ENCODE assay signal across 10 cellular contexts in the genomic region with DNA sequence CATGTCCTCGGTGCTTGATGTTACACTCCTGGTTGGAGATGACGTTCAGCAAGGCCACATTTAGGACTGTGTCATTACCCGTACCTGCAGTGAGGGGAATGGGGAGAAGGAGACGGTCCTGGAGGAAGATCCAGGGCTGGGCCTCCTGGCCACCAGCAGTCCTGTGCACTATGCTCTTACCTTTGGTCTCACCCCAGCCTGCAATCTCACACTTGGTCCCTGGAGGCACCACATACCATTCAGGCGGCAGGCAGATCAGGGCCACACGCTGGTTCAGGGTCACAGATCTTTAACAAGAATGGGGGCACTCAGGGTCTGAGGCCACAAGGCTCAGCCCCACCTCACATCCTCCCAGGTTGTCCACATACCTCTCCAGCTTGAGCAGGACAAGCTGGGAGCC. TPM values are rescaled to one million over a fixed set of nuclear protein-coding genes. Genes with fewer than 3 reads are reported as not detected.
DNase-seq lines count a peak whose midpoint lies in the region; ATAC-seq, FAIRE-seq and TF ChIP-seq lines count a peak whose summit lies in the region.
"Not testable (repeated sequence)": the region's sequence is repeated elsewhere in the genome, so short reads cannot be mapped to it uniquely, and the experiment has no call there.
"Had no signal": no experiment of that assay in that cellular context is flagged by ENCODE, and none has a peak within 500 bp of the region (broad histone marks: within the 10 kb centered on the region; RNA-seq: fewer than 3 reads in every experiment).

No MANE protein-coding gene starts in this region.

- H3K27me3 ChIP-seq in PC-3 (ENCODE audit: low read length); foreskin keratinocyte: not testable (repeated sequence)

- not testable (repeated sequence) for H3K9ac ChIP-seq in PC-3 (ENCODE audit: low read length)

- H3K4me2 ChIP-seq in A549; PC-3 (ENCODE audit: low read length): not testable (repeated sequence)

- not testable (repeated sequence) for H4K20me1 ChIP-seq in PC-3 (ENCODE audit: low read length)

- H2AFZ ChIP-seq in PC-3 (ENCODE audit: low read length): not testable (repeated sequence)

- not testable (repeated sequence) for BruUV-seq in PC-3 (replicated peaks; lab: Mats Ljungman, UMichigan)

- not testable (repeated sequence) for TF ChIP-seq CTCF in A549 (IDR thresholded peaks at IDR 0.05); PC-3 (conservative IDR thresholded peaks at IDR 0.05; ENCODE audit: low read depth, low read length); WTC11 (IDR thresholded peaks at IDR 0.05); foreskin keratinocyte (conservative IDR thresholded peaks at IDR 0.05)

- no CpG with 5 or more reads among the region's 6 CpGs for WGBS in A549 (ENCODE audit: missing lambda C conversion rate)

- H3K27me3 Mint-ChIP-seq in WTC11 (ENCODE audit: low read depth); activated naive CD8-positive, alpha-beta T cell treated with anti-CD3 and anti-CD28 coated beads, Interleukin-2, amount 50 U/mL, for 24 hours; memory B cell; stimulated activated memory B cell treated with anti-CD40 and anti-IgM and Interleukin-4, amounts not matched to agents 10 μg/mL and 1 μg/mL and 100 μg/mL, for 72 hours: not testable (repeated sequence)

- not testable (repeated sequence) for H3K4me1 Mint-ChIP-seq in WTC11; activated naive CD8-positive, alpha-beta T cell treated with anti-CD3 and anti-CD28 coated beads, Interleukin-2, amount 50 U/mL, for 24 hours; memory B cell; stimulated activated memory B cell treated with anti-CD40 and anti-IgM and Interleukin-4, amounts not matched to agents 10 μg/mL and 1 μg/mL and 100 μg/mL, for 72 hours

- H3K36me3 ChIP-seq in PC-3 (ENCODE audit: low read depth, low read length): not testable (repeated sequence)

- DNase-seq in A549 (ENCODE audit: low read depth in 1 of 2, low spot score in 1 of 2); PC-3; WTC11 (ENCODE audit: low spot score); activated naive CD8-positive, alpha-beta T cell treated with anti-CD3 and anti-CD28 coated beads, Interleukin-2, amount 50 U/mL, for 24 hours; foreskin keratinocyte; memory B cell (ENCODE audit: low spot score in 2 of 2): not testable (repeated sequence)

- H3K4me1 ChIP-seq in A549; PC-3 (ENCODE audit: insufficient read depth, low read length); foreskin keratinocyte: not testable (repeated sequence)

- not testable (repeated sequence) for H3F3A ChIP-seq in PC-3 (ENCODE audit: low read length, unreplicated experiment)

- ATAC-seq in A549: peak; percentile 62 to 74; a peak in 4 of 6 replicates
- ATAC-seq in PC-3: peak; percentile 55; the same call in 1 of the 2 replicates
- ATAC-seq in WTC11: peak; percentile 41
- peak; percentile 44 for ATAC-seq in activated naive CD8-positive, alpha-beta T cell treated with anti-CD3 and anti-CD28 coated beads, Interleukin-2, amount 50 U/mL, for 24 hours
- peak; percentile 21 for ATAC-seq in foreskin keratinocyte
- ATAC-seq in memory B cell (ENCODE audit: low read depth): peak; percentile 34
- peak; percentile 25 for ATAC-seq in stimulated activated memory B cell treated with anti-CD40 and anti-IgM and Interleukin-4, amounts not matched to agents 10 μg/mL and 1 μg/mL and 100 μg/mL, for 72 hours

- not testable (repeated sequence) for H3K4me3 Mint-ChIP-seq in WTC11; activated naive CD8-positive, alpha-beta T cell treated with anti-CD3 and anti-CD28 coated beads, Interleukin-2, amount 50 U/mL, for 24 hours; memory B cell; stimulated activated memory B cell treated with anti-CD40 and anti-IgM and Interleukin-4, amounts not matched to agents 10 μg/mL and 1 μg/mL and 100 μg/mL, for 72 hours

- H3K9me3 ChIP-seq in A549; PC-3 (ENCODE audit: low read length): not testable (repeated sequence)

- H3K79me2 ChIP-seq in PC-3 (ENCODE audit: low read length): not testable (repeated sequence)

- H3K27ac ChIP-seq in A549; PC-3 (ENCODE audit: low read length); foreskin keratinocyte: not testable (repeated sequence)

- H3K27ac Mint-ChIP-seq in WTC11; activated naive CD8-positive, alpha-beta T cell treated with anti-CD3 and anti-CD28 coated beads, Interleukin-2, amount 50 U/mL, for 24 hours; memory B cell; stimulated activated memory B cell treated with anti-CD40 and anti-IgM and Interleukin-4, amounts not matched to agents 10 μg/mL and 1 μg/mL and 100 μg/mL, for 72 hours: not testable (repeated sequence)

- POLR2A ChIA-PET in A549 (lab: Yijun Ruan, JAX); PC-3 (lab: Charles Lee; ENCODE audit: unreplicated experiment); WTC11 (lab: Charles Lee): not testable (repeated sequence)

- H3K9me2 ChIP-seq in PC-3 (replicated peaks; ENCODE audit: low read length): not testable (repeated sequence)

- TF ChIP-seq EP300 in A549 (IDR thresholded peaks at IDR 0.05): not testable (repeated sequence)

- H3K4me3 ChIP-seq in A549; PC-3 (ENCODE audit: low read length): not testable (repeated sequence)

- not testable (repeated sequence) for TF ChIP-seq POLR2A in A549 (IDR thresholded peaks at IDR 0.05; ENCODE audit: low read length)

- intact Hi-C loops in PC-3 (cut with micrococcal nuclease): not testable (repeated sequence)

- not testable (repeated sequence) for H3K9me3 Mint-ChIP-seq in WTC11; activated naive CD8-positive, alpha-beta T cell treated with anti-CD3 and anti-CD28 coated beads, Interleukin-2, amount 50 U/mL, for 24 hours; memory B cell; stimulated activated memory B cell treated with anti-CD40 and anti-IgM and Interleukin-4, amounts not matched to agents 10 μg/mL and 1 μg/mL and 100 μg/mL, for 72 hours

- not testable (repeated sequence) for FAIRE-seq in A549 (lab: Jason Lieb, UNC)

- H3K36me3 Mint-ChIP-seq in WTC11; activated naive CD8-positive, alpha-beta T cell treated with anti-CD3 and anti-CD28 coated beads, Interleukin-2, amount 50 U/mL, for 24 hours (ENCODE audit: low read depth); memory B cell; stimulated activated memory B cell treated with anti-CD40 and anti-IgM and Interleukin-4, amounts not matched to agents 10 μg/mL and 1 μg/mL and 100 μg/mL, for 72 hours: not testable (repeated sequence)

- CTCF ChIA-PET in A549 (lab: Yijun Ruan, JAX); PC-3 (lab: Charles Lee); WTC11 (lab: Charles Lee): not testable (repeated sequence)

- TF ChIP-seq RAD21 in A549 (conservative IDR thresholded peaks at IDR 0.05 in 1 of 2, IDR thresholded peaks at IDR 0.05 in 1 of 2): not testable (repeated sequence)

RNA-seq across cellular contexts. Expression of a gene that starts 17.3 kb away (rescaled TPM):
- 56.2 TPM in 1 of 2 replicates, not detected in the other for polyA plus RNA-seq in A549 (2011; rRNA removed)
- polyA plus RNA-seq in A549 (2012; cell fraction: cytosol; rRNA removed): not detected in 2 replicates
- polyA plus RNA-seq in A549 (2012; cell fraction: nucleus; rRNA removed): not detected in 2 replicates
- polyA plus RNA-seq in A549 (2017; fragmentation: RNase III; extraction: RNeasy Plus Mini Kit Qiagen cat#74134 plus additional on column Dnase treatment): 6.5 to 8.5 TPM (median 6.6 TPM) in 3 replicates
- polyA minus RNA-seq in A549 (2011; rRNA and poly(A)+ RNA removed): 38,453 and 40,699 TPM in 2 replicates
- under 0.01 TPM in 2 replicates for total RNA-seq in PC-3 (2014; rRNA removed)
- 1,028 to 1,267 TPM (median 1,197 TPM) in 3 replicates for total RNA-seq in WTC11 (2021)
- total RNA-seq in foreskin keratinocyte: 2,556 and 4,441 TPM in 2 replicates
- not detected in 2 replicates for polyA plus RNA-seq in foreskin keratinocyte
- polyA plus RNA-seq: AG04450; CD14-positive monocyte; CD4-positive, alpha-beta memory T cell had no signal

Comparison
In these comparisons a context has a peak if more than half of its experiments do, and no peak if none do; other contexts are left out.
1. RNA of a gene that starts 17.3 kb away (total RNA-seq): 2,556 to 4,441 TPM in foreskin keratinocyte and 1,028 to 1,267 TPM in WTC11; under 0.01 TPM in PC-3; every median in the first group is over 1,000 times any median in the second.
2. Peak in every context shown above with its lines, with median percentiles within 50 percentile points of each other: ATAC-seq.